In the genomic region with DNA sequence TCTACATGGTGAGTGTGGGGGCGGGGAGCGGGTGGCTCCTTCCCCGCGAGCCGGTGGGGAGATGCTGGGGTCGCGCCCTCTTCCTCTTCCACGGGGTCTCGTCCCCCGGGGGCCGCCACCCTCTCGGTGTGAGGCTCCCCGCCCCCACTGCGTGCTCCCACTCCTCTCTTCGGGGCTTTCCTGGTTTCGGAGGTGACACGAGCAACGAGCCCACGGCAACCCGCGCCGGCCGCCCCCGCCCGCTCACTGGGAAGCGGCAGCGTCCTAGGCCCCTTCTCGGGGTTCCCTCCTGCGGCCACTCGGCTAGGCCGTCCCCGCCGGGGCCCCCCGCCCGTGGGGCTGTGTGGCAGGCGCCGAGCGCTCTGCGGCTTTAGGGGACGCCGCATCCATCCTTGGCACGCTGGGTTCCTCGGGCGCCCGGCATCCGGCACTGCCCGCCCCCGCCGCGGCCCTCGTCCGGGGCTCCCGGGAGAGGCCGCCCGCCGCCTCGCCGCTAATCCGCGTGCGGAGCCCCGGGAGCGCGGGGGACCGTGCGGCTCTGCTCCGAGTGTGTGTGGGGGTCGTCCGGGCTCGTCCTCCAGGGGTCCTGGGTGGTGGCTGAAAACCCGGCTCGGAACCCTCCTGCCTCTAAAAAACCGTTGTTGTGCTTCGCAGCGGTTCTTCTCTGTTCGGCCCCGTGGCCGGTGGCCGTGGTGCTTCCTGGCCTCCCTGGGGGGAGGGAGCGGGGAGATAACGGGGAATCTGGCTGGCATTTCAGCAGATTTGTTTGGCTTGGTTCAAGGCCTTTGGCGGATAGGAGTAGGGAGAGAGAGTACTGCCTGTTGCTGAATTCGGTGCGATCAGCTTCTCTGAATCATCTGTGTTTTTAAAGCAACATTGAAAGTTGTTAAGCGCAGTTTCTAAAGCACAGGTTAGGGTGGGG, we compare ENCODE assay signal across 8 cellular contexts. TPM values are rescaled to one million over a fixed set of nuclear protein-coding genes. Genes with fewer than 3 reads are reported as not detected.
DNase-seq lines count a peak whose midpoint lies in the region; TF ChIP-seq lines count a peak whose summit lies in the region.

No MANE protein-coding gene starts in this region.

- H3K36me3 ChIP-seq in HAP-1 (replicated peaks): peaks cover 6% of the 10 kb centered on the region; the same call in 1 of the 2 replicates

- no peaks in the 10 kb centered on the region for H3K9me3 ChIP-seq in HAP-1

- peak overlapping the region; percentile 91 to 95 for H3K27ac ChIP-seq in coronary artery

- H3K4me3 ChIP-seq in HAP-1: peak overlapping the region; percentile 89
- peak overlapping the region; percentile 83 for H3K4me3 ChIP-seq in coronary artery

- in situ Hi-C loops in HAP-1 (cut with MboI; ENCODE audit: low sequenced_read_pairs): no loop called here

- H3K27me3 ChIP-seq in HAP-1 (ENCODE audit: low read depth): no peaks in the 10 kb centered on the region

- TF ChIP-seq CTCF in GM12874 (IDR thresholded peaks at IDR 0.05; ENCODE audit: insufficient read depth, low read depth, low read length) (0 out of 2 replicates have a peak, but pooled peaks have one; percentile 9), coronary artery (IDR thresholded peaks at IDR 0.05) (no peak)

- H3K4me1 ChIP-seq in HAP-1: peaks cover 30% of the 10 kb centered on the region

- DNase-seq in HAP-1 (ENCODE audit: low spot score in 2 of 2) (peak; percentile 16 to 56), M059J (ENCODE audit: low read depth) (peak; percentile 68), coronary artery (ENCODE audit: low spot score) (peak; percentile 81), kidney glomerular epithelial cell (lab: John Stamatoyannopoulos, UW) (peak; percentile 42), NCI-H128 (lab: John Stamatoyannopoulos, UW; ENCODE audit: unreplicated experiment) (no peak)
- DNase-seq in activated CD4-positive, alpha-beta T cell treated with anti-CD3 and anti-CD28 coated beads for 48 hours: peak; percentile 70
- peak; percentile 44 to 51 for DNase-seq in stimulated activated CD4-positive, alpha-beta T cell treated with anti-CD3 and anti-CD28 coated beads, Interleukin-1b, Interleukin-23, amount 100 ng/mL, for 4 hours (ENCODE audit: low read depth in 2 of 2)

RNA-seq across cellular contexts. Expression of a gene that starts 1.0 kb away (rescaled TPM):
- 20.7 and 28.7 TPM in 2 replicates for total RNA-seq in M059J (2014; rRNA removed; shearing (Covaris generic))
